In genomic region chr3:68919000-68919399, GRCh38 we compare ENCODE assay signal across 1 cellular context.
TF ChIP-seq lines count a peak whose summit lies in the region.

No MANE protein-coding gene starts in this region.

TF ChIP-seq in H1, 55 proteins besides CTCF, POLR2A, EP300 and RAD21:
- TF ChIP-seq JUND (IDR thresholded peaks at IDR 0.05; ENCODE audit: low read length), result no peak
- TF ChIP-seq RFX5 (IDR thresholded peaks at IDR 0.05; ENCODE audit: borderline replicate concordance, low read depth, low read length), result no peak
- peak; percentile 96 for TF ChIP-seq NANOG (IDR thresholded peaks at IDR 0.05; ENCODE audit: insufficient read depth, low read depth, low read length, poor library complexity, severe bottlenecking)
- TF ChIP-seq ATF2 (IDR thresholded peaks at IDR 0.05; ENCODE audit: low read length), result no peak
- no peak for TF ChIP-seq EZH2 (IDR thresholded peaks at IDR 0.05; ENCODE audit: low read depth, low read length, severe bottlenecking)
- TF ChIP-seq YY1 (IDR thresholded peaks at IDR 0.05; ENCODE audit: low read depth, low read length), result 0 out of 2 replicates have a peak, but pooled peaks have one; percentile 29
- TF ChIP-seq SP1 (IDR thresholded peaks at IDR 0.05; ENCODE audit: low read depth, low read length), result no peak
- TF ChIP-seq CTBP2 (IDR thresholded peaks at IDR 0.05; ENCODE audit: borderline replicate concordance, insufficient read depth, insufficient read length, low read length), result no peak
